In the genomic region with DNA sequence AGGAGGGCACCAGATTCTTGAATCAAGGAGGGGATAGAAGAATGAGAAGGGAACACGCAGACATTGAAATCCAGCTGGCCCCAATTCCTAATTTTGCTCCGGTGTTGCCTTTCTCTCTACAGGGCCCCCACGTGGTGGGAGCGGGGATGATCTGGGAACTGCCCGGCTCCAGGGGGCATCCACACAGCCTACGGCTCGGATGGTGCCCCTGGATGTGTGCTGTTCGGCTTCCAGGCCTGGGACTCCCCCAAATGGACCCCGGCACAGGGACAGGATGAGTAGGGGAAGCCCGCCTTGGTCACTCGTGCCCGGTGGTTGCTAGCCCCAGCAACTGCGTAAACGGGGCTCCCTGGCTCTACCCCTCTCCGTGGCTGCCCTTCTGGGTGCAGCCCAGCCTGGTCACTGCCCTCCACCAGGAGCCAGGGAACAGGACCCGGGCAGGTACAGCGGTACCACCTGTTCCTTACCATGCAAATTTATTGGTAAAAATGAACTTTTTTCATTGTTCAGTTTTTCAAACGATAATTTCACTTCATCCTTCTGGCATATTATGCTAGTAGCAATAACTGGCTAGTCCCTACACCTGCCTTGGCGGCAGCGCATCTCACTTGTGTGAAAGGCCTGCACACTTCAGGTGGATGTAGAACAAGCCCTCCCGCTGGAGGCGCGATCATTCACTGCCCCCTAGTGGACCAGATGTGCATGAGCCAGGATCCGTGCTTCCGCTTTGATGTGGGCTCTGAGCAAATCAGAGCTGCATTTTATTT, we compare ENCODE assay signal across 8 cellular contexts.
DNase-seq lines count a peak whose midpoint lies in the region; ATAC-seq and TF ChIP-seq lines count a peak whose summit lies in the region.

No MANE protein-coding gene starts in this region.

- peak; percentile 87 for ATAC-seq in GM21526 (IDR thresholded peaks at IDR 0.05; ENCODE audit: low FRiP score, unreplicated experiment)
- peak; percentile 94 to 97 for ATAC-seq in naive thymus-derived CD8-positive, alpha-beta T cell
- ATAC-seq in stimulated activated naive B cell treated with anti-CD40 and anti-IgM and Interleukin-4, amounts not matched to agents 10 μg/mL and 1 μg/mL and 100 μg/mL, for 72 hours (replicated peaks): peak; percentile 78 to 81

- peak overlapping the region in 8 of 10 donors; percentile 15 to 69 (median 52) for H3K4me3 Mint-ChIP-seq in naive thymus-derived CD8-positive, alpha-beta T cell
- peak overlapping the region in 1 of 2 donors; percentile 43 for H3K4me3 Mint-ChIP-seq in stimulated activated naive B cell treated with anti-CD40 and anti-IgM and Interleukin-4, amounts not matched to agents 10 μg/mL and 1 μg/mL and 100 μg/mL, for 72 hours

- H3K27ac Mint-ChIP-seq in naive thymus-derived CD8-positive, alpha-beta T cell: peak overlapping the region in 3 of 10 donors; percentile 9 to 51 (median 35)
- H3K27ac Mint-ChIP-seq in stimulated activated naive B cell treated with anti-CD40 and anti-IgM and Interleukin-4, amounts not matched to agents 10 μg/mL and 1 μg/mL and 100 μg/mL, for 72 hours: no peak overlapping the region

- peaks cover 16 to 46% (median 39%) of the 10 kb centered on the region in 4 donors for H3K4me1 Mint-ChIP-seq in naive thymus-derived CD8-positive, alpha-beta T cell
- peaks cover 33 to 54% of the 10 kb centered on the region in 2 donors for H3K4me1 Mint-ChIP-seq in stimulated activated naive B cell treated with anti-CD40 and anti-IgM and Interleukin-4, amounts not matched to agents 10 μg/mL and 1 μg/mL and 100 μg/mL, for 72 hours

- POLR2A ChIA-PET in naive thymus-derived CD8-positive, alpha-beta T cell (lab: Charles Lee): no interaction called here

- H3K9me3 Mint-ChIP-seq in naive thymus-derived CD8-positive, alpha-beta T cell: no peaks in the 10 kb centered on the region
- peaks cover 3 to 6% of the 10 kb centered on the region in 2 donors for H3K9me3 Mint-ChIP-seq in stimulated activated naive B cell treated with anti-CD40 and anti-IgM and Interleukin-4, amounts not matched to agents 10 μg/mL and 1 μg/mL and 100 μg/mL, for 72 hours

- TF ChIP-seq POLR2A in erythroblast (IDR thresholded peaks at IDR 0.05; ENCODE audit: low read length): no peak

- peaks cover 7 to 29% (median 17%) of the 10 kb centered on the region in 5 donors for H3K27me3 Mint-ChIP-seq in naive thymus-derived CD8-positive, alpha-beta T cell
- peaks cover 29 to 35% of the 10 kb centered on the region in 2 donors for H3K27me3 Mint-ChIP-seq in stimulated activated naive B cell treated with anti-CD40 and anti-IgM and Interleukin-4, amounts not matched to agents 10 μg/mL and 1 μg/mL and 100 μg/mL, for 72 hours

- peak; percentile 67 for DNase-seq in DMS153 (lab: John Stamatoyannopoulos, UW)
- DNase-seq in HuH-7.5 (ENCODE audit: low spot score): peak; percentile 73
- peak; percentile 30 for DNase-seq in OCI-M2 (lab: John Stamatoyannopoulos, UW; ENCODE audit: unreplicated experiment)
- peak; percentile 75 for DNase-seq in activated T-cell treated with anti-CD3 and anti-CD28 coated beads for 4 hours
- DNase-seq in erythroblast (lab: John Stamatoyannopoulos, UW): peak; percentile 68 to 80
- DNase-seq in naive thymus-derived CD8-positive, alpha-beta T cell: peak; percentile 51 to 87 (median 70)
- peak; percentile 72 for DNase-seq in stimulated activated naive B cell treated with anti-CD40 and anti-IgM and Interleukin-4, amounts not matched to agents 10 μg/mL and 1 μg/mL and 100 μg/mL, for 72 hours

- H3K36me3 Mint-ChIP-seq in naive thymus-derived CD8-positive, alpha-beta T cell: no peaks in the 10 kb centered on the region
- H3K36me3 Mint-ChIP-seq in stimulated activated naive B cell treated with anti-CD40 and anti-IgM and Interleukin-4, amounts not matched to agents 10 μg/mL and 1 μg/mL and 100 μg/mL, for 72 hours: peaks cover 1 to 5% of the 10 kb centered on the region in 2 donors

Comparison
In these comparisons a context has a peak if more than half of its experiments do, and no peak if none do; other contexts are left out.
1. Peak in every context shown above with its lines: DNase-seq and ATAC-seq.